In the genomic region with DNA sequence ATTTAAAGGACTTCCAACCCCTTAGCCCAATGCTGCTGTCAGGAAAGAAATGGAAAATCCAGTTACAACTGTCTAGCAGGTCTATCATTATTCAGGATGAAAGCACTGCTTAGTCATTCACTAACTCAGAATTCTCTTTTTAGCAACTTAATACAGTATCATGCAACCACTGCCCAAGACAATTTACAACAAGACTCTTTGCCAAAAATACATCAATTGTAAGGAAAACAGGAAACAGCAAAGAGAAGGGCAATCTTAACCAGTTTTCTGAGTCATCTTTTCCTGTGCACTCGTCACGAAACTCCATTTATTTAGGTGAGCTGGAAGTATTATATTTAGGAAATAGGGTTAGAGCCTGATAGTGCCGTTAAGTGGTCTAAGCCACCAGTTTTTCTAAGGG, we compare ENCODE assay signal across 1 cellular context.
A peak's percentile ranks its signal among the peaks of the same experiment; 100 is the strongest.
TF ChIP-seq lines count a peak whose summit lies in the region.

No MANE protein-coding gene starts in this region.

TF ChIP-seq in GM12878, 131 proteins besides CTCF, POLR2A, EP300 and RAD21 (continued from another document):
- no peak for TF ChIP-seq CEBPZ (IDR thresholded peaks at IDR 0.05; ENCODE audit: low read depth, low read length)
- no peak for TF ChIP-seq CHD2 (IDR thresholded peaks at IDR 0.05; ENCODE audit: borderline replicate concordance, low read depth, low read length)
- TF ChIP-seq HDAC6 (IDR thresholded peaks at IDR 0.05; ENCODE audit: unreplicated experiment), result no peak
- peak; percentile 77 for TF ChIP-seq MEF2A (IDR thresholded peaks at IDR 0.05; ENCODE audit: insufficient read depth, low read depth, low read length)
- no peak for TF ChIP-seq BCL11A (IDR thresholded peaks at IDR 0.05; ENCODE audit: low read depth, low read length)
- TF ChIP-seq SUZ12 (IDR thresholded peaks at IDR 0.05; ENCODE audit: unreplicated experiment), result no peak
- TF ChIP-seq POLR2AphosphoS5 (IDR thresholded peaks at IDR 0.05; ENCODE audit: low read length), result no peak
- TF ChIP-seq ZNF687 (IDR thresholded peaks at IDR 0.05), result no peak
- TF ChIP-seq SPI1 (IDR thresholded peaks at IDR 0.05; ENCODE audit: borderline replicate concordance, insufficient read depth, low read depth, low read length), result no peak
- TF ChIP-seq CBX5 (IDR thresholded peaks at IDR 0.05; ENCODE audit: low read depth), result no peak
- TF ChIP-seq ZBTB4 (CRISPR knock-in tag; IDR thresholded peaks at IDR 0.05), result no peak
- no peak for TF ChIP-seq ZNF622 (IDR thresholded peaks at IDR 0.05)
- TF ChIP-seq, protein P1, sequence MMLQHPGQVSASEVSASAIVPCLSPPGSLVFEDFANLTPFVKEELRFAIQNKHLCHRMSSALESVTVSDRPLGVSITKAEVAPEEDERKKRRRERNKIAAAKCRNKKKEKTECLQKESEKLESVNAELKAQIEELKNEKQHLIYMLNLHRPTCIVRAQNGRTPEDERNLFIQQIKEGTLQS (IDR thresholded peaks at IDR 0.05; ENCODE audit: borderline replicate concordance, extremely low read depth, low read depth, low read length), result no peak
- no peak for TF ChIP-seq SMARCA5 (IDR thresholded peaks at IDR 0.05)
- TF ChIP-seq SREBF2 (IDR thresholded peaks at IDR 0.05; ENCODE audit: low read length), result no peak
- TF ChIP-seq SIN3A (IDR thresholded peaks at IDR 0.05; ENCODE audit: low read depth, low read length), result no peak
- TF ChIP-seq RELA (IDR thresholded peaks at IDR 0.05; ENCODE audit: borderline replicate concordance, partially characterized antibody), result no peak
- TF ChIP-seq ETV6 (conservative IDR thresholded peaks at IDR 0.05 in 1 of 2, IDR thresholded peaks at IDR 0.05 in 1 of 2; ENCODE audit: borderline replicate concordance in 1 of 2, low read depth in 1 of 2), result peak in 1 of 2 experiments; percentile 73; a peak in 2 of 4 replicates
- TF ChIP-seq CEBPB (IDR thresholded peaks at IDR 0.05; ENCODE audit: borderline replicate concordance in 1 of 2, low read depth in 2 of 2, low read length in 2 of 2), result no peak
- TF ChIP-seq, protein P2, sequence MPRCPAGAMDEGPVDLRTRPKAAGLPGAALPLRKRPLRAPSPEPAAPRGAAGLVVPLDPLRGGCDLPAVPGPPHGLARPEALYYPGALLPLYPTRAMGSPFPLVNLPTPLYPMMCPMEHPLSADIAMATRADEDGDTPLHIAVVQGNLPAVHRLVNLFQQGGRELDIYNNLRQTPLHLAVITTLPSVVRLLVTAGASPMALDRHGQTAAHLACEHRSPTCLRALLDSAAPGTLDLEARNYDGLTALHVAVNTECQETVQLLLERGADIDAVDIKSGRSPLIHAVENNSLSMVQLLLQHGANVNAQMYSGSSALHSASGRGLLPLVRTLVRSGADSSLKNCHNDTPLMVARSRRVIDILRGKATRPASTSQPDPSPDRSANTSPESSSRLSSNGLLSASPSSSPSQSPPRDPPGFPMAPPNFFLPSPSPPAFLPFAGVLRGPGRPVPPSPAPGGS (IDR thresholded peaks at IDR 0.05; ENCODE audit: borderline replicate concordance, insufficient read depth, low read depth, low read length, poor library complexity, severe bottlenecking), result no peak
- TF ChIP-seq YY1 (IDR thresholded peaks at IDR 0.05; ENCODE audit: low read depth, low read length), result no peak
- TF ChIP-seq POU2F2 (IDR thresholded peaks at IDR 0.05; ENCODE audit: borderline replicate concordance, low read depth, low read length), result no peak
- no peak for TF ChIP-seq FOXK2 (IDR thresholded peaks at IDR 0.05)
- TF ChIP-seq, protein P3, sequence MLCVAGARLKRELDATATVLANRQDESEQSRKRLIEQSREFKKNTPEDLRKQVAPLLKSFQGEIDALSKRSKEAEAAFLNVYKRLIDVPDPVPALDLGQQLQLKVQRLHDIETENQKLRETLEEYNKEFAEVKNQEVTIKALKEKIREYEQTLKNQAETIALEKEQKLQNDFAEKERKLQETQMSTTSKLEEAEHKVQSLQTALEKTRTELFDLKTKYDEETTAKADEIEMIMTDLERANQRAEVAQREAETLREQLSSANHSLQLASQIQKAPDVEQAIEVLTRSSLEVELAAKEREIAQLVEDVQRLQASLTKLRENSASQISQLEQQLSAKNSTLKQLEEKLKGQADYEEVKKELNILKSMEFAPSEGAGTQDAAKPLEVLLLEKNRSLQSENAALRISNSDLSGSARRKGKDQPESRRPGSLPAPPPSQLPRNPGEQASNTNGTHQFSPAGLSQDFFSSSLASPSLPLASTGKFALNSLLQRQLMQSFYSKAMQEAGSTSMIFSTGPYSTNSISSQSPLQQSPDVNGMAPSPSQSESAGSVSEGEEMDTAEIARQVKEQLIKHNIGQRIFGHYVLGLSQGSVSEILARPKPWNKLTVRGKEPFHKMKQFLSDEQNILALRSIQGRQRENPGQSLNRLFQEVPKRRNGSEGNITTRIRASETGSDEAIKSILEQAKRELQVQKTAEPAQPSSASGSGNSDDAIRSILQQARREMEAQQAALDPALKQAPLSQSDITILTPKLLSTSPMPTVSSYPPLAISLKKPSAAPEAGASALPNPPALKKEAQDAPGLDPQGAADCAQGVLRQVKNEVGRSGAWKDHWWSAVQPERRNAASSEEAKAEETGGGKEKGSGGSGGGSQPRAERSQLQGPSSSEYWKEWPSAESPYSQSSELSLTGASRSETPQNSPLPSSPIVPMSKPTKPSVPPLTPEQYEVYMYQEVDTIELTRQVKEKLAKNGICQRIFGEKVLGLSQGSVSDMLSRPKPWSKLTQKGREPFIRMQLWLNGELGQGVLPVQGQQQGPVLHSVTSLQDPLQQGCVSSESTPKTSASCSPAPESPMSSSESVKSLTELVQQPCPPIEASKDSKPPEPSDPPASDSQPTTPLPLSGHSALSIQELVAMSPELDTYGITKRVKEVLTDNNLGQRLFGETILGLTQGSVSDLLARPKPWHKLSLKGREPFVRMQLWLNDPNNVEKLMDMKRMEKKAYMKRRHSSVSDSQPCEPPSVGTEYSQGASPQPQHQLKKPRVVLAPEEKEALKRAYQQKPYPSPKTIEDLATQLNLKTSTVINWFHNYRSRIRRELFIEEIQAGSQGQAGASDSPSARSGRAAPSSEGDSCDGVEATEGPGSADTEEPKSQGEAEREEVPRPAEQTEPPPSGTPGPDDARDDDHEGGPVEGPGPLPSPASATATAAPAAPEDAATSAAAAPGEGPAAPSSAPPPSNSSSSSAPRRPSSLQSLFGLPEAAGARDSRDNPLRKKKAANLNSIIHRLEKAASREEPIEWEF (IDR thresholded peaks at IDR 0.05; ENCODE audit: insufficient replicate concordance, low read depth, low read length), result no peak
- TF ChIP-seq, protein P4, sequence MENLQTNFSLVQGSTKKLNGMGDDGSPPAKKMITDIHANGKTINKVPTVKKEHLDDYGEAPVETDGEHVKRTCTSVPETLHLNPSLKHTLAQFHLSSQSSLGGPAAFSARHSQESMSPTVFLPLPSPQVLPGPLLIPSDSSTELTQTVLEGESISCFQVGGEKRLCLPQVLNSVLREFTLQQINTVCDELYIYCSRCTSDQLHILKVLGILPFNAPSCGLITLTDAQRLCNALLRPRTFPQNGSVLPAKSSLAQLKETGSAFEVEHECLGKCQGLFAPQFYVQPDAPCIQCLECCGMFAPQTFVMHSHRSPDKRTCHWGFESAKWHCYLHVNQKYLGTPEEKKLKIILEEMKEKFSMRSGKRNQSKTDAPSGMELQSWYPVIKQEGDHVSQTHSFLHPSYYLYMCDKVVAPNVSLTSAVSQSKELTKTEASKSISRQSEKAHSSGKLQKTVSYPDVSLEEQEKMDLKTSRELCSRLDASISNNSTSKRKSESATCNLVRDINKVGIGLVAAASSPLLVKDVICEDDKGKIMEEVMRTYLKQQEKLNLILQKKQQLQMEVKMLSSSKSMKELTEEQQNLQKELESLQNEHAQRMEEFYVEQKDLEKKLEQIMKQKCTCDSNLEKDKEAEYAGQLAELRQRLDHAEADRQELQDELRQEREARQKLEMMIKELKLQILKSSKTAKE (IDR thresholded peaks at IDR 0.05; ENCODE audit: low read depth, poor library complexity, severe bottlenecking), result no peak
- TF ChIP-seq NR2F1 (conservative IDR thresholded peaks at IDR 0.05), result no peak
- no peak for TF ChIP-seq JUND (IDR thresholded peaks at IDR 0.05; ENCODE audit: low read depth, low read length)
- TF ChIP-seq ZBED1 (IDR thresholded peaks at IDR 0.05; ENCODE audit: borderline replicate concordance), result no peak
